Comparison of ENCODE assay signal across 25 cellular contexts in genomic region chr2:163571423-163572102, GRCh38.
"Had no signal": no experiment of that assay in that cellular context is flagged by ENCODE, and none has a peak within 500 bp of the region (broad histone marks: within the 10 kb centered on the region; RNA-seq: fewer than 3 reads in every experiment).

No MANE protein-coding gene starts in this region.

- H3K4me3 ChIP-seq: adrenal gland, breast epithelium, K562 had no signal

- H3K27me3 ChIP-seq: adrenal gland, breast epithelium had no signal

- H3K4me1 ChIP-seq: adrenal gland, breast epithelium had no signal

- H3K36me3 ChIP-seq: adrenal gland, breast epithelium had no signal

- H3K9me3 ChIP-seq: adrenal gland, breast epithelium, SK-N-SH had no signal

- DNase-seq: activated CD4-positive, alpha-beta T cell treated with anti-CD3 and anti-CD28 coated beads for 4 hours; activated CD8-positive, alpha-beta memory T cell treated with anti-CD3 and anti-CD28 coated beads, Interleukin-2, amount 50 U/mL, for 4 hours; activated CD8-positive, alpha-beta T cell treated with anti-CD3 and anti-CD28 coated beads for 36 hours; activated naive CD4-positive, alpha-beta T cell treated with anti-CD3 and anti-CD28 coated beads, Interleukin-2, amount 50 U/mL, for 16 hours; activated naive CD8-positive, alpha-beta T cell treated with anti-CD3 and anti-CD28 coated beads, Interleukin-2, amount 10 ng/mL, durations not matched to agents 7 days and 5 days; activated T-cell treated with anti-CD3 and anti-CD28 coated beads, Interleukin-2, amount 50 U/mL, for 1 hour; adrenal gland; anterior cingulate cortex; NCI-H1048; NCI-H1417 treated with DMSO at 0.1 percent for 48 hours; NCI-H1694; NCI-H2029 treated with DMSO at 0.1 percent for 48 hours; NCI-H345; NCI-H510A; NCI-H526 treated with DMSO at 0.1 percent for 48 hours; NCI-H82; OCI-M1; RPMI8226; SK-N-SH; T-helper 1 cell had no signal

- H3K27ac ChIP-seq: adrenal gland, breast epithelium had no signal

- ATAC-seq: activated CD4-positive, CD25-positive, alpha-beta regulatory T cell treated with anti-CD3 and anti-CD28 coated beads, Interleukin-2, amount 50 U/mL, for 24 hours; activated CD8-positive, alpha-beta T cell treated with anti-CD3 and anti-CD28 coated beads for 36 hours; K562; Panc1; Right ventricle myocardium inferior had no signal
